In the genomic region with DNA sequence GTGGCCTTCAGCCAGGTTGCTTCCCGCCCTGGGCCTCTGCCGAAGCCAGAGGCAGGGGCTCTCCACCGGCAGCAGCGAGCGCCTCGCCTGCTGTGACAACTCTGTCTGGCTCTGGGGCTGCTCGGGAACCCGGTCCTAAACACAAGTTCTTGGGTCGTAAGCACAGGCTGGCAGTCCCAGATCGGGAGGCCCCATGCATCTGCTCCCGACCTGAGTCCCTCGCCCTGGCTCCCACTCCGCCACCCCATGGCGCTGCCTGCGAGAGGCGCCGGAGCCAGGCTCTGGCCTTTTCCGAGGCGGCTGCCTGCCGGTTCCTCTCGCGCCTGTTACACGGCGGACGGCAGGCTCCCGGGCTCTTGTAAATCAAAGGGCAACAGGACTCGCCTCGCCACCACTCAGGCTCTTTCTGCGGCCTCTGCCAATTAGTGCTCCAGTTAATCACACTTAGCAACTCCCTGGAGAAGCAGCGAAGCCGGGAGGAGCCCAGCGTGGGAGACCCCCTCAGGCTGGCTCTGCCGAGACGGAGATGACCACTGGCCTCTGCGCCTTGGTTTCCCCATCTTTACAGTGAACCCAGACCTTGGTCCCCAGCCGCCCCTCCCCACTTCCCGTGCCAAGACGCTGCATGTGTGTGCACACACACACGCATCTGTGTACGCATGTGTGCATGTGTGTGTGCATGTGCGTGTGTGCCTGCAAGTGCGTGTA, we compare ENCODE assay signal across 1 cellular context.
TF ChIP-seq lines count a peak whose summit lies in the region.

No MANE protein-coding gene starts in this region.

TF ChIP-seq in IMR-90, 13 proteins besides CTCF, POLR2A, EP300 and RAD21:
- TF ChIP-seq BHLHE40 (IDR thresholded peaks at IDR 0.05; ENCODE audit: low read depth, low read length) (no peak), MXI1 (IDR thresholded peaks at IDR 0.05; ENCODE audit: borderline replicate concordance, low read depth, low read length) (no peak), RCOR1 (IDR thresholded peaks at IDR 0.05; ENCODE audit: insufficient replicate concordance, low read length) (no peak), MAZ (IDR thresholded peaks at IDR 0.05; ENCODE audit: borderline replicate concordance, low read depth, low read length) (no peak), NFE2L2 (IDR thresholded peaks at IDR 0.05; ENCODE audit: low read depth, low read length) (no peak), RFX5 (IDR thresholded peaks at IDR 0.05; ENCODE audit: low read depth, low read length) (no peak), FOS (IDR thresholded peaks at IDR 0.05; ENCODE audit: low read depth, low read length) (no peak), MAFK (IDR thresholded peaks at IDR 0.05; ENCODE audit: low read depth, low read length) (no peak), CEBPB (IDR thresholded peaks at IDR 0.05; ENCODE audit: low read depth, low read length) (no peak), SMC3 (IDR thresholded peaks at IDR 0.05; ENCODE audit: low read depth, low read length) (no peak)
- TF ChIP-seq, protein P1, sequence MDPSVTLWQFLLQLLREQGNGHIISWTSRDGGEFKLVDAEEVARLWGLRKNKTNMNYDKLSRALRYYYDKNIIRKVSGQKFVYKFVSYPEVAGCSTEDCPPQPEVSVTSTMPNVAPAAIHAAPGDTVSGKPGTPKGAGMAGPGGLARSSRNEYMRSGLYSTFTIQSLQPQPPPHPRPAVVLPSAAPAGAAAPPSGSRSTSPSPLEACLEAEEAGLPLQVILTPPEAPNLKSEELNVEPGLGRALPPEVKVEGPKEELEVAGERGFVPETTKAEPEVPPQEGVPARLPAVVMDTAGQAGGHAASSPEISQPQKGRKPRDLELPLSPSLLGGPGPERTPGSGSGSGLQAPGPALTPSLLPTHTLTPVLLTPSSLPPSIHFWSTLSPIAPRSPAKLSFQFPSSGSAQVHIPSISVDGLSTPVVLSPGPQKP (IDR thresholded peaks at IDR 0.05; ENCODE audit: borderline replicate concordance, low read depth, low read length), result no peak
